ENCODE assay signal across 18 cellular contexts in genomic region chr3:185998136-185998535, GRCh38.
DNase-seq lines count a peak whose midpoint lies in the region; FAIRE-seq and TF ChIP-seq lines count a peak whose summit lies in the region.
"Had no signal": no experiment of that assay in that cellular context is flagged by ENCODE, and none has a peak within 500 bp of the region (broad histone marks: within the 10 kb centered on the region; RNA-seq: fewer than 3 reads in every experiment).

No MANE protein-coding gene starts in this region.

- H2AFZ ChIP-seq in keratinocyte (ENCODE audit: control insufficient read depth, low read length): no peak overlapping the region

- no peaks in the 10 kb centered on the region for H3K79me2 ChIP-seq in keratinocyte (ENCODE audit: control insufficient read depth, insufficient read depth, low read length)

- FAIRE-seq in keratinocyte (lab: Jason Lieb, UNC): peak; percentile 17
- FAIRE-seq: RCC 7860 had no signal

- H3K9me1 ChIP-seq in keratinocyte (ENCODE audit: control insufficient read depth, extremely low read depth, insufficient read depth, low read length): no peaks in the 10 kb centered on the region

- dilution Hi-C loops in keratinocyte (cut with MboI; ENCODE audit: extremely low pct_ligation_motif_present, low sequenced_read_pairs): no loop called here

- no peaks in the 10 kb centered on the region for H4K20me1 ChIP-seq in keratinocyte (ENCODE audit: control insufficient read depth, extremely low read depth, insufficient read depth, low read length)
- H4K20me1 ChIP-seq: BLaER1 had no signal

- no peak for TF ChIP-seq CTCF in keratinocyte (optimal IDR thresholded peaks at IDR 0.05 in 1 of 3, IDR thresholded peaks at IDR 0.05 in 1 of 3, conservative IDR thresholded peaks at IDR 0.05 in 1 of 3; ENCODE audit: extremely low read depth in 1 of 3, insufficient read depth in 2 of 3, low read length in 3 of 3)
- no peak for TF ChIP-seq CTCF in prostate gland (IDR thresholded peaks at IDR 0.05)
- TF ChIP-seq CTCF in GM13977 (IDR thresholded peaks at IDR 0.05; ENCODE audit: extremely low read depth, insufficient read depth, missing control alignments): no peak

- H3K27me3 ChIP-seq in keratinocyte (ENCODE audit: control insufficient read depth, extremely low read depth, insufficient read depth, low read length) (peaks cover 5% of the 10 kb centered on the region), prostate gland (replicated peaks; ENCODE audit: insufficient read depth) (no peaks in the 10 kb centered on the region)
- H3K27me3 ChIP-seq: BLaER1 had no signal

- no peaks in the 10 kb centered on the region for H3K9me3 ChIP-seq in keratinocyte (ENCODE audit: control insufficient read depth, low read depth, low read length)
- H3K9me3 ChIP-seq in prostate gland: no peaks in the 10 kb centered on the region
- H3K9me3 ChIP-seq: BLaER1 had no signal

- DNase-seq in Kasumi-1 (lab: John Stamatoyannopoulos, UW): peak; percentile 16 to 18
- DNase-seq in NOMO-1 (lab: John Stamatoyannopoulos, UW; ENCODE audit: unreplicated experiment in 2 of 2): peak; percentile 61 to 96
- peak; percentile 71 for DNase-seq in SIG-M5 treated with dmso at 0.1 percent for 504 hours (lab: John Stamatoyannopoulos, UW; ENCODE audit: unreplicated experiment)
- no peak for DNase-seq in keratinocyte (ENCODE audit: low read depth, low spot score)
- DNase-seq in prostate gland (ENCODE audit: low spot score): no peak
- DNase-seq in RKO (ENCODE audit: low spot score): no peak
- no peak for DNase-seq in GM13977 (ENCODE audit: low spot score)
- DNase-seq: CD4-positive, alpha-beta T cell; NCI-H1417; NCI-H1694 treated with DMSO at 0.1 percent for 48 hours; NCI-H2081 treated with DMSO at 0.1 percent for 48 hours; NCI-H446; NCI-H526 treated with DMSO at 0.1 percent for 48 hours; Right ventricle myocardium superior; T-helper 1 cell had no signal

- no peaks in the 10 kb centered on the region for H3K36me3 ChIP-seq in keratinocyte (ENCODE audit: control insufficient read depth in 2 of 2, extremely low read depth in 1 of 2, insufficient read depth in 2 of 2, low read length in 2 of 2)
- H3K36me3 ChIP-seq in prostate gland: no peaks in the 10 kb centered on the region
- H3K36me3 ChIP-seq: BLaER1 had no signal

- no peak overlapping the region for H3K4me2 ChIP-seq in keratinocyte (ENCODE audit: control insufficient read depth, extremely low read depth, insufficient read depth, low read depth, low read length)
- H3K4me2 ChIP-seq: BLaER1 had no signal

- H3K4me3 ChIP-seq in keratinocyte (ENCODE audit: control insufficient read depth in 2 of 3, extremely low read depth in 1 of 3, insufficient read depth in 2 of 3, low read depth in 1 of 3, low read length in 3 of 3) (no peak overlapping the region), prostate gland (no peak overlapping the region)
- H3K4me3 ChIP-seq: BLaER1, SK-N-MC had no signal

- no peak overlapping the region for H3K9ac ChIP-seq in keratinocyte (ENCODE audit: control insufficient read depth, extremely low read depth, insufficient read depth, low read length)
- H3K9ac ChIP-seq: BLaER1 had no signal

- H3K27ac ChIP-seq in keratinocyte (ENCODE audit: control insufficient read depth, insufficient read depth, low read length): no peak overlapping the region
- H3K27ac ChIP-seq in prostate gland: no peak overlapping the region
- H3K27ac ChIP-seq: BLaER1, SK-N-MC had no signal

- H3K4me1 ChIP-seq in keratinocyte (ENCODE audit: control insufficient read depth, extremely low read depth, insufficient read depth, low read length) (no peaks in the 10 kb centered on the region), prostate gland (replicated peaks) (no peaks in the 10 kb centered on the region)

- in situ Hi-C loops in GM13977 (cut with MboI; ENCODE audit: low pct_unique_long_range_greater_than_20kb, low sequenced_read_pairs, unreplicated experiment): no loop called here

- TF ChIP-seq POLR2A in prostate gland (IDR thresholded peaks at IDR 0.05): no peak

- 86% methylated on average over 2 of the region's 2 CpGs for WGBS in prostate gland

- intact Hi-C loops in prostate gland (cut with DNase I): no loop called here

Comparison
In these comparisons a context has a peak if more than half of its experiments do, and no peak if none do; other contexts are left out.
1. DNase-seq: peak in Kasumi-1 (2 of 2), NOMO-1 (2 of 2) and SIG-M5 treated with dmso at 0.1 percent for 504 hours (single experiment); none in keratinocyte (single experiment), prostate gland (single experiment), RKO (single experiment) and GM13977 (single experiment).